In the genomic region with DNA sequence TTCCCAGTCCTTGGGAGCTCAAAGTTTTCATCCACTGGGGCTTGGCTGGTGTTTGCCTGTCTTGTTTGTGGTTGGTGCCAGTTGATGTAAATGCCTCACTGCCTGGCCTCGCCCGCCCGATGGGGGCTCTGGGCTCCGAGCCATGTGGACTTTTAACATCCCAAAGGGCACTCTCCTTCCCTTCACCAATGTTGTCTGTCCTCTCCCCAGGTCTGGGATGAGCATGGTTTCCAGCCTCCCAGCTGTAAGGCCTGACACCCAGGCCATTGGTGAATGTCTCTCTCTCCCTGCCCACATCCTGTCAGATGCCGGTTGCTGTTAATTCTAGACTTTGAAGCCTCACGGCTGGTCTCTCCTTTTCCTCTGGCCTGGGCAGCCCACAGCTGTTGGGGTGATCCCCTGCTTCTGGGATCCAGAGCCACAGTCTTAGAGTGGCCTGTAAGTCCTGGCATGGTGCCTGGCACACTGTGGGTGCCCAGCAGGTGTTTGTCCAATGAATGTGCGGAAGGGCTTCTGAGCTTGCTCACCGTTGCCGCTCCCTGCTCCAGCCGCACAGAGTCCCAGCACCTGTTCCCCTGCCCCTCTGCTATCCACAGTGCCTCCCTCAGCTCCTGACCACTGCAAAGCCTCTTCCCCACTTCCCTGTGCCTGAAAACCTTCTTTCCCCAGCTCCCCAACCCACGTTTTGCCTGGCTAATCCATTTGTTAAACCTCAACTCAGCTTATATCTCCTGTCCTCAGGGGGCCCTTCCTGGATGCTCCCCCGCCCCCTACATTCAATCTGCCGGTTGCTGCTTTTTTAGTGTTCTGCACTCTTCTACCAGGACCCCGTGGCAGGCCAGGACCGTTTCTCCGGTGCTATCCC, we compare ENCODE assay signal across 10 cellular contexts. TPM values are rescaled to one million over a fixed set of nuclear protein-coding genes. Genes with fewer than 3 reads are reported as not detected.
DNase-seq lines count a peak whose midpoint lies in the region; ATAC-seq and TF ChIP-seq lines count a peak whose summit lies in the region.
"Had no signal": no experiment of that assay in that cellular context is flagged by ENCODE, and none has a peak within 500 bp of the region (broad histone marks: within the 10 kb centered on the region; RNA-seq: fewer than 3 reads in every experiment).

No MANE protein-coding gene starts in this region.

- no peaks in the 10 kb centered on the region for H3K9me3 ChIP-seq in gastrocnemius medialis

- intact Hi-C loops in gastrocnemius medialis (cut with DNase I; ENCODE audit: low total_unique reads) = loop anchor here (5.0 to 10.0 kb wide), 2 partner anchors 279 to 1986 kb away; partner anchors contain the start of genes CALML6, TMEM52 and TPRG1L

- no peak for TF ChIP-seq CTCF in gastrocnemius medialis (IDR thresholded peaks at IDR 0.05 in 4 of 5, conservative IDR thresholded peaks at IDR 0.05 in 1 of 5)

- no peak for TF ChIP-seq POLR2A in gastrocnemius medialis (IDR thresholded peaks at IDR 0.05)

- H3K4me3 ChIP-seq in gastrocnemius medialis = no peak overlapping the region
- H3K4me3 ChIP-seq: heart right ventricle had no signal

- H3K27ac ChIP-seq in gastrocnemius medialis = no peak overlapping the region
- H3K27ac ChIP-seq: heart right ventricle had no signal

- ATAC-seq in gastrocnemius medialis (no peak), HG03139 (IDR thresholded peaks at IDR 0.05; ENCODE audit: unreplicated experiment) (no peak)
- ATAC-seq: heart right ventricle had no signal

- DNase-seq in NCI-H748 (lab: John Stamatoyannopoulos, UW; ENCODE audit: unreplicated experiment) (peak; percentile 23), NCI-H748 treated with DMSO at 0.1 percent for 48 hours (lab: John Stamatoyannopoulos, UW) (no peak), NCI-H345 treated with DMSO at 0.1 percent for 48 hours (lab: John Stamatoyannopoulos, UW; ENCODE audit: unreplicated experiment) (peak; percentile 75), cerebellum (ENCODE audit: low spot score) (peak; percentile 8), renal cortical epithelial cell (ENCODE audit: low read depth) (peak; percentile 25), gastrocnemius medialis (no peak)
- no peak for DNase-seq in stimulated activated CD4-positive, alpha-beta T cell treated with anti-CD3 and anti-CD28 coated beads, Interleukin-12 subunit alpha, Interleukin-12 subunit beta, amount 100 ng/mL, for 4 hours
- DNase-seq: HCEC 1CT, heart right ventricle had no signal

- in situ Hi-C loops in gastrocnemius medialis (cut with MboI; ENCODE audit: low sequenced_read_pairs in 4 of 4) = no loop called here

- H3K4me1 ChIP-seq in gastrocnemius medialis = peaks cover 8 to 9% of the 10 kb centered on the region in 2 donors

- no peaks in the 10 kb centered on the region for H3K36me3 ChIP-seq in gastrocnemius medialis
- H3K36me3 ChIP-seq: heart right ventricle had no signal

- no peaks in the 10 kb centered on the region for H3K27me3 ChIP-seq in gastrocnemius medialis
- H3K27me3 ChIP-seq: heart right ventricle had no signal

RNA-seq across cellular contexts. Expression of gene C1orf174, which starts 3.3 kb away (rescaled TPM):
- total RNA-seq in cerebellum (16.1 TPM), renal cortical epithelial cell (31.8 and 33.5 TPM in 2 replicates), gastrocnemius medialis (10 to 100 TPM; 10.1 to 28.5 (median 13.5) TPM)

RNA-seq across cellular contexts. Expression of gene DFFB, which starts 46.1 kb away (rescaled TPM):
- 7.2 TPM for total RNA-seq in cerebellum
- 5.1 and 5.4 TPM in 2 replicates for total RNA-seq in renal cortical epithelial cell
- 1 to 10 TPM; 1.3 to 3.6 (median 3.1) TPM for total RNA-seq in gastrocnemius medialis

RNA-seq across cellular contexts. Expression of gene CEP104, which starts 46.4 kb away (rescaled TPM):
- total RNA-seq in cerebellum = 31.0 TPM
- 20.7 and 44.8 TPM in 2 replicates for total RNA-seq in renal cortical epithelial cell
- total RNA-seq in gastrocnemius medialis = 10 to 100 TPM; 16.6 to 39.0 (median 21.9) TPM

Comparison
In these comparisons a context has a peak if more than half of its experiments do, and no peak if none do; other contexts are left out.
1. DNase-seq: peak in NCI-H748 (single experiment), NCI-H345 treated with DMSO at 0.1 percent for 48 hours (single experiment), cerebellum (single experiment) and renal cortical epithelial cell (single experiment); none in NCI-H748 treated with DMSO at 0.1 percent for 48 hours (single experiment), gastrocnemius medialis (0 of 2) and stimulated activated CD4-positive, alpha-beta T cell treated with anti-CD3 and anti-CD28 coated beads, Interleukin-12 subunit alpha, Interleukin-12 subunit beta, amount 100 ng/mL, for 4 hours (single experiment).